ENCODE assay signal across 1 cellular context in genomic region chr20:32537657-32538525, GRCh38.
TF ChIP-seq lines count a peak whose summit lies in the region.

No MANE protein-coding gene starts in this region.

TF ChIP-seq in WTC11, 78 proteins besides CTCF, POLR2A, EP300 and RAD21 (continued from another document):
- no peak for TF ChIP-seq PRDM15 (CRISPR knock-in tag; IDR thresholded peaks at IDR 0.05)
- no peak for TF ChIP-seq ZNF512 (CRISPR knock-in tag; IDR thresholded peaks at IDR 0.05; ENCODE audit: borderline replicate concordance)
- no peak for TF ChIP-seq SP1 (CRISPR knock-in tag; conservative IDR thresholded peaks at IDR 0.05)
- no peak for TF ChIP-seq SOX15 (CRISPR knock-in tag; IDR thresholded peaks at IDR 0.05)
- TF ChIP-seq NR1H2 (CRISPR knock-in tag; IDR thresholded peaks at IDR 0.05), result no peak
